ENCODE assay signal across 18 cellular contexts in genomic region chr14:61636792-61637191, GRCh38.
"Had no signal": no experiment of that assay in that cellular context is flagged by ENCODE, and none has a peak within 500 bp of the region (broad histone marks: within the 10 kb centered on the region; RNA-seq: fewer than 3 reads in every experiment).

No MANE protein-coding gene starts in this region.

- H3K4me3 Mint-ChIP-seq: nephron, T-cell had no signal

- H3K27me3 Mint-ChIP-seq: progenitor cell of endocrine pancreas, T-cell had no signal

- ATAC-seq: left colon, mucosa of descending colon, right cardiac atrium, T-cell had no signal

- H3K36me3 Mint-ChIP-seq: T-cell had no signal

- H3K27ac Mint-ChIP-seq: nephron, progenitor cell of endocrine pancreas, T-cell had no signal

- H3K9me3 Mint-ChIP-seq: nephron, T-cell had no signal

- DNase-seq: activated CD4-positive, alpha-beta T cell treated with anti-CD3 and anti-CD28 coated beads for 48 hours; activated gamma-delta T cell; activated T-cell treated with anti-CD3 and anti-CD28 coated beads, Interleukin-2, amount 50 U/mL, for 1 hour; adrenal gland; effector CD4-positive, alpha-beta T cell; foreskin melanocyte; head of caudate nucleus; left colon; mucosa of descending colon; occipital lobe; right cardiac atrium; small intestine; stimulated activated naive CD4-positive, alpha-beta T cell; T-cell; T1000; upper lobe of left lung had no signal
